ENCODE assay signal across 16 cellular contexts in the genomic region with DNA sequence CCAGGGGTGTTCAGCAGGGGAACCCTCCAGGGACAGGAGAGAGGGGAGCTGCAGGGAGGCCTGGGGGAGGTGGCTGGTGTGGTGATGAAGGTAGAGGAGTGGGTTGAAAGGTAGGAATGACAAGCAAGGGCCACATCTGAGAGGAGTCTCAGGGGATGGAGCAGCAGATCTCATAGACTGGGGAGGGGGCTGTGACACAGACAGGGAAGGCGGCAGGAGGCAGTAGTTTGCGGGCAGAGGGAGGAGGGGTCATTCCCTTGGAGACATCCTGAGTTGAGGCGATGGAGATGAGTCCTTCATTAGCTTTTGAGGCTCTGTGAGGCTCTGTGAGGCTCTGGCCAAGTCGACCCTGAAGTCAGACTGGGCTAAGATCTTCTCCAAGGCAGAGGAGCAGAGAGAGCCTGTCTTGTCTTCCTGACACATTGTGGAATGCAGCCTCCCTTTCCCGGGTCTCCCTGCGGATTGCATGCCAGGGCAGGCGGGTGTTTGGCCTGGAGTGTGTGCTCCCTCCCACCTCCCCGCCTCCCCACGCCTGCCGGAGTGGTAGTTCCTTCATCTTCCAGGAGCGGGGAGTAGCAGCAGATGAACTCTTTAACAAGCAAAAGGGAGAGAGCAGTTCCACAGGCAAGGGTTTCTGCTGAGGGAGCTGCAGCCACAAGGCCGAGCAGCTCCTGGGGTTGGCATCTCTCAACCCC. TPM values are rescaled to one million over a fixed set of nuclear protein-coding genes. Genes with fewer than 3 reads are reported as not detected.
A peak's percentile ranks its signal among the peaks of the same experiment; 100 is the strongest.
DNase-seq lines count a peak whose midpoint lies in the region; ATAC-seq, FAIRE-seq and TF ChIP-seq lines count a peak whose summit lies in the region.
"Had no signal": no experiment of that assay in that cellular context is flagged by ENCODE, and none has a peak within 500 bp of the region (broad histone marks: within the 10 kb centered on the region; RNA-seq: fewer than 3 reads in every experiment).

No MANE protein-coding gene starts in this region.

- H3K4me3 ChIP-seq in ACC112 (ENCODE audit: low read depth, low read length) (no peak overlapping the region), HEK293 (ENCODE audit: low read depth, low read length) (no peak overlapping the region), K562 (no peak overlapping the region)
- no peak overlapping the region for H3K4me3 ChIP-seq in CD8-positive, alpha-beta memory T cell (ENCODE audit: low read length)
- H3K4me3 ChIP-seq: coronary artery, heart left ventricle, thoracic aorta had no signal

- DNase-seq in K562 (ENCODE audit: extremely low read depth in 1 of 4, low spot score in 3 of 4) (no peak), left kidney (ENCODE audit: low read depth, low spot score) (peak; percentile 86)
- DNase-seq in CD8-positive, alpha-beta memory T cell: no peak
- DNase-seq: C1 segment of cervical spinal cord, heart left ventricle, Karpas-422, retina, SIG-M5 had no signal

- H2AFZ ChIP-seq in ACC112 (ENCODE audit: low read length, unreplicated experiment) (peak overlapping the region; percentile 37), K562 (ENCODE audit: low read depth, low read length) (peak overlapping the region; percentile 90)

- H3K36me3 ChIP-seq in ACC112 (ENCODE audit: insufficient read depth, low read length) (no peaks in the 10 kb centered on the region), HEK293 (ENCODE audit: control insufficient read depth in 2 of 2, insufficient read depth in 1 of 2, low read length in 2 of 2) (no peaks in the 10 kb centered on the region), K562 (ENCODE audit: control insufficient read depth, insufficient read depth, low read length) (no peaks in the 10 kb centered on the region)
- no peaks in the 10 kb centered on the region for H3K36me3 ChIP-seq in CD8-positive, alpha-beta memory T cell (ENCODE audit: insufficient read depth, low read length)
- H3K36me3 ChIP-seq: heart left ventricle, thoracic aorta had no signal

- no TSS peak for BruUV-seq in K562 (replicated peaks; lab: Mats Ljungman, UMichigan)

- POLR2A ChIA-PET in HEK293 (lab: Yijun Ruan, JAX): no interaction called here
- POLR2A ChIA-PET in K562 (lab: Yijun Ruan, JAX): interaction anchor here (0.6 to 1.2 kb wide), 2 partner anchors 12 to 396 kb away, joined by 3 read pairs; no protein-coding TSS in a partner anchor
- POLR2A ChIA-PET in CD8-positive, alpha-beta memory T cell (lab: Charles Lee): no interaction called here

- ATAC-seq in K562: no peak
- ATAC-seq in GM18520 (IDR thresholded peaks at IDR 0.05; ENCODE audit: unreplicated experiment): no peak
- no peak for ATAC-seq in HG03565 (IDR thresholded peaks at IDR 0.05; ENCODE audit: unreplicated experiment)
- ATAC-seq in GM18873 (IDR thresholded peaks at IDR 0.05; ENCODE audit: low FRiP score, unreplicated experiment): no peak
- ATAC-seq: HCT116, heart left ventricle had no signal

- H3K9me3 Mint-ChIP-seq in CD8-positive, alpha-beta memory T cell: peaks cover 0 to 3% (median 0%) of the 10 kb centered on the region in 5 donors

- no peak for TF ChIP-seq EP300 in K562 (IDR thresholded peaks at IDR 0.05; ENCODE audit: low read length)

- H3K9me1 ChIP-seq in K562 (ENCODE audit: control insufficient read depth, insufficient read depth, low read length): peaks cover 9% of the 10 kb centered on the region

- peak overlapping the region in 1 of 2 experiments; percentile 38; a peak in 2 of 4 replicates for H3K9ac ChIP-seq in K562 (ENCODE audit: insufficient read depth in 1 of 2, low read depth in 2 of 2, low read length in 2 of 2)

- no peak overlapping the region for H3K4me2 ChIP-seq in K562 (ENCODE audit: insufficient read depth, low read length)

- H3K4me1 Mint-ChIP-seq in CD8-positive, alpha-beta memory T cell: peaks cover 10 to 14% (median 14%) of the 10 kb centered on the region in 3 donors

- 73% methylated on average over 12 of the region's 12 CpGs for WGBS in K562 (ENCODE audit: insufficient coverage, low coverage, missing lambda C conversion rate)

- in situ Hi-C loops in K562 (cut with MboI): no loop called here

- CTCF ChIA-PET in HEK293 (lab: Yijun Ruan, JAX): interaction anchor here (0.5 to 1.5 kb wide), 4 partner anchors 17 to 309 kb away, joined by 3 to 7 read pairs (median 5); no protein-coding TSS in a partner anchor
- CTCF ChIA-PET in K562 (lab: Yijun Ruan, JAX; ENCODE audit: low intra/inter-chr PET ratio): no interaction called here
- CTCF ChIA-PET in CD8-positive, alpha-beta memory T cell (lab: Charles Lee): no interaction called here

- peaks cover 6 to 9% of the 10 kb centered on the region in 2 donors for H3K27me3 Mint-ChIP-seq in CD8-positive, alpha-beta memory T cell

- peaks cover 39% of the 10 kb centered on the region for H3K4me1 ChIP-seq in ACC112 (ENCODE audit: control insufficient read depth, insufficient read depth, low read length, unreplicated experiment)
- no peaks in the 10 kb centered on the region for H3K4me1 ChIP-seq in HEK293 (ENCODE audit: control insufficient read depth, insufficient read depth, low read length)
- H3K4me1 ChIP-seq in K562 (replicated peaks in 1 of 2; ENCODE audit: control insufficient read depth in 2 of 2, insufficient read depth in 2 of 2, low read length in 2 of 2): peaks cover 44% of the 10 kb centered on the region in 2 experiments
- peaks cover 14% of the 10 kb centered on the region for H3K4me1 ChIP-seq in CD8-positive, alpha-beta memory T cell (ENCODE audit: insufficient read depth, low read length)

- H3K4me3 Mint-ChIP-seq in CD8-positive, alpha-beta memory T cell: no peak overlapping the region

- H3K27ac ChIP-seq in ACC112 (ENCODE audit: low read depth, low read length): no peak overlapping the region
- no peak overlapping the region for H3K27ac ChIP-seq in HEK293 (ENCODE audit: extremely low read depth, low read depth, low read length)
- H3K27ac ChIP-seq in K562 (ENCODE audit: extremely low read depth, low read depth, low read length): no peak overlapping the region
- no peak overlapping the region for H3K27ac ChIP-seq in CD8-positive, alpha-beta memory T cell (ENCODE audit: low read depth, low read length)
- H3K27ac ChIP-seq: coronary artery, heart left ventricle, thoracic aorta had no signal

- TF ChIP-seq POLR2A in K562 (conservative IDR thresholded peaks at IDR 0.05): no peak

- TF ChIP-seq RAD21 in K562 (CRISPR knock-in tag; conservative IDR thresholded peaks at IDR 0.05 in 1 of 2, IDR thresholded peaks at IDR 0.05 in 1 of 2): no peak

- H3K27me3 ChIP-seq in ACC112 (ENCODE audit: insufficient read depth, low read length) (no peaks in the 10 kb centered on the region), K562 (ENCODE audit: control insufficient read depth in 2 of 2, insufficient read depth in 2 of 2, low read length in 2 of 2) (no peaks in the 10 kb centered on the region)
- H3K27me3 ChIP-seq in CD8-positive, alpha-beta memory T cell (ENCODE audit: insufficient read depth, low read length, poor library complexity, severe bottlenecking): no peaks in the 10 kb centered on the region

- no peaks in the 10 kb centered on the region for H3K79me2 ChIP-seq in ACC112 (ENCODE audit: control insufficient read depth, insufficient read depth, low read length, unreplicated experiment)
- H3K79me2 ChIP-seq in K562 (ENCODE audit: control insufficient read depth, insufficient read depth, low read length): no peaks in the 10 kb centered on the region

- H3K27ac Mint-ChIP-seq in CD8-positive, alpha-beta memory T cell: no peak overlapping the region

- intact Hi-C loops in K562 (cut with micrococcal nuclease): no loop called here

- no peaks in the 10 kb centered on the region for H4K20me1 ChIP-seq in K562 (replicated peaks; ENCODE audit: control insufficient read depth, insufficient read depth, low read length)

- no peak for FAIRE-seq in K562 (lab: Jason Lieb, UNC)

- H3K9me3 ChIP-seq in HEK293 (ENCODE audit: control insufficient read depth, insufficient read depth, low read depth, low read length) (no peaks in the 10 kb centered on the region), K562 (replicated peaks; ENCODE audit: control insufficient read depth, insufficient read depth, low read depth, low read length) (no peaks in the 10 kb centered on the region)
- H3K9me3 ChIP-seq in CD8-positive, alpha-beta memory T cell (ENCODE audit: low read length): no peaks in the 10 kb centered on the region
- H3K9me3 ChIP-seq: thoracic aorta had no signal

- TF ChIP-seq CTCF in HEK293 (tag by site-specific recombination; IDR thresholded peaks at IDR 0.05): no peak
- no peak for TF ChIP-seq CTCF in K562 (IDR thresholded peaks at IDR 0.05 in 2 of 3, conservative IDR thresholded peaks at IDR 0.05 in 1 of 3; ENCODE audit: insufficient read depth in 2 of 3, low read depth in 1 of 3, low read length in 3 of 3)

- no peaks in the 10 kb centered on the region for H3K36me3 Mint-ChIP-seq in CD8-positive, alpha-beta memory T cell

RNA-seq across cellular contexts. Expression of gene MLN, which starts 34.3 kb away (rescaled TPM):
- not detected in 2 replicates for total RNA-seq in K562 (2011; cell fraction: chromatin; rRNA removed; ENCODE audit: low replicate concordance)
- not detected in 2 replicates for total RNA-seq in K562 (2011; cell fraction: nucleolus; rRNA removed)
- total RNA-seq in K562 (2011; cell fraction: nucleoplasm; rRNA removed): not detected in 2 replicates
- total RNA-seq in K562 (2014; rRNA removed) (not detected in 2 replicates), K562 (2014; rRNA removed; fragmentation: Illumina TruSeq; extraction: Trizol) (not detected in 2 replicates), K562 (2015; rRNA removed; fragmentation: Illumina TruSeq; extraction: Trizol) (not detected in 2 replicates), K562 (2021) (not detected in 2 replicates)
- polyA plus RNA-seq in K562 (2011; rRNA removed) (not detected in 2 replicates), K562 (2014; fragmentation: Illumina TruSeq; extraction: Trizol) (not detected in 2 replicates), K562 (2014; fragmentation: Nextera tagmentation; extraction: Ambion mirVana) (not detected), K562 (2014; rRNA removed) (not detected in 2 replicates)
- not detected in 2 replicates for polyA plus RNA-seq in K562 (2011; cell fraction: cytosol; rRNA removed)
- not detected in 2 replicates for polyA plus RNA-seq in K562 (2011; cell fraction: nucleus; rRNA removed)
- not detected in 2 replicates for polyA plus RNA-seq in K562 (2012)
- not detected in 2 replicates for polyA minus RNA-seq in K562 (2011; rRNA and poly(A)+ RNA removed)
- polyA minus RNA-seq in K562 (2011; cell fraction: cytosol; rRNA and poly(A)+ RNA removed): not detected in 2 replicates
- not detected in 2 replicates for polyA minus RNA-seq in K562 (2011; cell fraction: nucleus; rRNA and poly(A)+ RNA removed)
- total RNA-seq in CD8-positive, alpha-beta memory T cell: not detected
- polyA plus RNA-seq in CD8-positive, alpha-beta memory T cell: not detected
- total RNA-seq: heart left ventricle, thoracic aorta had no signal
- polyA plus RNA-seq: heart left ventricle had no signal

RNA-seq across cellular contexts. Expression of gene LEMD2, which starts 49.2 kb away (rescaled TPM):
- total RNA-seq in K562 (2011; cell fraction: chromatin; rRNA removed; ENCODE audit: low replicate concordance): 110 and 155 TPM in 2 replicates
- 95.4 and 123 TPM in 2 replicates for total RNA-seq in K562 (2011; cell fraction: nucleolus; rRNA removed)
- total RNA-seq in K562 (2011; cell fraction: nucleoplasm; rRNA removed): 110 and 121 TPM in 2 replicates
- total RNA-seq in K562 (2014; rRNA removed) (30.8 and 42.0 TPM in 2 replicates), K562 (2014; rRNA removed; fragmentation: Illumina TruSeq; extraction: Trizol) (24.3 and 28.2 TPM in 2 replicates), K562 (2015; rRNA removed; fragmentation: Illumina TruSeq; extraction: Trizol) (36.4 and 44.5 TPM in 2 replicates), K562 (2021) (36.4 and 42.6 TPM in 2 replicates)
- polyA plus RNA-seq in K562 (2011; rRNA removed) (46.3 and 50.4 TPM in 2 replicates), K562 (2014; fragmentation: Illumina TruSeq; extraction: Trizol) (26.4 and 26.7 TPM in 2 replicates), K562 (2014; fragmentation: Nextera tagmentation; extraction: Ambion mirVana) (under 1 TPM; 0.32 to 0.37 TPM), K562 (2014; rRNA removed) (34.3 and 41.4 TPM in 2 replicates)
- 30.6 and 34.6 TPM in 2 replicates for polyA plus RNA-seq in K562 (2011; cell fraction: cytosol; rRNA removed)
- polyA plus RNA-seq in K562 (2011; cell fraction: nucleus; rRNA removed): 121 and 133 TPM in 2 replicates
- 30.2 and 57.3 TPM in 2 replicates for polyA plus RNA-seq in K562 (2012)
- 32.2 and 37.5 TPM in 2 replicates for polyA minus RNA-seq in K562 (2011; rRNA and poly(A)+ RNA removed)
- polyA minus RNA-seq in K562 (2011; cell fraction: cytosol; rRNA and poly(A)+ RNA removed): 16.3 and 23.9 TPM in 2 replicates
- polyA minus RNA-seq in K562 (2011; cell fraction: nucleus; rRNA and poly(A)+ RNA removed): 53.7 and 96.3 TPM in 2 replicates
- 10 to 100 TPM; 51.8 to 55.5 TPM for total RNA-seq in CD8-positive, alpha-beta memory T cell
- 45.4 TPM for polyA plus RNA-seq in CD8-positive, alpha-beta memory T cell
